In the genomic region with DNA sequence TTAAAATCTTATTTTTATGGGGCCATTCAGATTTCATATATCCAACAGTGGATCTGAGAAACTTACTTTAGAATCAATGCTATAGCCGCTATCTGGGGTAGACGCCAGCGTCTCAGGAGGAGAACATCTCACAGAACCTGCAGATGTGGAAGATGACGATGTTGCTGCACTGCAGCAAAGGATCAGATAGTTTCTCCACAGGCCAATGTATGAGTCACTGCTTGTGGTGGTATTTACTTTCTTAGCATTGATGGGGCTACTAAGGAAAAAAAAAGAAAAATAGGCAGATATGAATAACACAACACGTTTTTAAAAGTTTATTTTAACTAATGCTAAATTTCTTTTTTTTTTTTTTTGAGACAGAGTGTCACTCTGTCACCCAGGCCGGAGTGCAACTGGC, we compare ENCODE assay signal across 34 cellular contexts.
DNase-seq lines count a peak whose midpoint lies in the region; ATAC-seq and TF ChIP-seq lines count a peak whose summit lies in the region.
"Had no signal": no experiment of that assay in that cellular context is flagged by ENCODE, and none has a peak within 500 bp of the region (broad histone marks: within the 10 kb centered on the region; RNA-seq: fewer than 3 reads in every experiment).

No MANE protein-coding gene starts in this region.

- H3K79me1 ChIP-seq in mesenchymal stem cell (replicated peaks; ENCODE audit: low read length, poor library complexity, severe bottlenecking): peaks cover 7% of the 10 kb centered on the region

- 92% methylated on average over 5 of the region's 6 CpGs for WGBS in mesenchymal stem cell

- no peak overlapping the region for H3K14ac ChIP-seq in mesenchymal stem cell (ENCODE audit: low read length in 2 of 2)

- peaks cover 0 to 44% of the 10 kb centered on the region in 2 experiments for H3K36me3 ChIP-seq in mesenchymal stem cell (ENCODE audit: control insufficient read depth in 1 of 2, insufficient read depth in 2 of 2, low read depth in 1 of 2, low read length in 2 of 2)
- H3K36me3 ChIP-seq: uterus had no signal

- DNase-seq in AG20443 (ENCODE audit: low spot score) (peak; percentile 14), M059J (ENCODE audit: low read depth) (peak; percentile 32), chondrocyte (ENCODE audit: low spot score) (no peak), mesenchymal stem cell (peak; percentile 30), NCI-H1048 (lab: John Stamatoyannopoulos, UW) (no peak), coronary artery (ENCODE audit: low spot score) (no peak)
- no peak for DNase-seq in effector memory CD8-positive, alpha-beta T cell
- DNase-seq: activated CD4-positive, alpha-beta T cell treated with anti-CD3 and anti-CD28 coated beads for 36 hours; activated CD8-positive, alpha-beta memory T cell treated with anti-CD3 and anti-CD28 coated beads for 24 hours; activated naive CD4-positive, alpha-beta T cell treated with Interleukin-2 at 50 U/mL for 16 hours; activated T-cell treated with anti-CD3 and anti-CD28 coated beads, Interleukin-2, amount 50 U/mL, for 48 hours; AML-193; aorta; CD8-positive, alpha-beta T cell; DMS153; foreskin melanocyte; hippocampal formation; Kasumi-1; mucosa of descending colon; NCI-H1105 treated with DMSO at 0.1 percent for 48 hours; NCI-H2029 treated with DMSO at 0.1 percent for 48 hours; NCI-H345; nephron progenitor cell; OCI-M1; posterior cingulate gyrus; SHP77; stimulated activated CD4-positive, alpha-beta T cell treated with anti-CD3 and anti-CD28 coated beads, Interleukin-2, amount 100 ng/mL, for 24 hours; T-helper 1 cell; uterus had no signal

- H2BK12ac ChIP-seq in mesenchymal stem cell (ENCODE audit: low read length in 2 of 2): no peak overlapping the region

- peak overlapping the region; percentile 17 for H3K27ac Mint-ChIP-seq in chondrocyte (ENCODE audit: unreplicated experiment)
- no peak overlapping the region for H3K27ac Mint-ChIP-seq in effector memory CD8-positive, alpha-beta T cell
- H3K27ac Mint-ChIP-seq: activated CD4-positive, alpha-beta T cell treated with anti-CD3 and anti-CD28 coated beads for 36 hours; CD8-positive, alpha-beta T cell; nephron progenitor cell; stimulated activated memory B cell treated with anti-CD40 and anti-IgM and Interleukin-4, amounts not matched to agents 10 μg/mL and 1 μg/mL and 100 μg/mL, for 72 hours had no signal

- H3K9me3 Mint-ChIP-seq in chondrocyte (ENCODE audit: low read depth): no peaks in the 10 kb centered on the region
- no peaks in the 10 kb centered on the region for H3K9me3 Mint-ChIP-seq in effector memory CD8-positive, alpha-beta T cell
- H3K9me3 Mint-ChIP-seq: CD8-positive, alpha-beta T cell; nephron progenitor cell; stimulated activated memory B cell treated with anti-CD40 and anti-IgM and Interleukin-4, amounts not matched to agents 10 μg/mL and 1 μg/mL and 100 μg/mL, for 72 hours had no signal

- H3K18ac ChIP-seq in mesenchymal stem cell (ENCODE audit: low read depth in 1 of 2, low read length in 2 of 2): no peak overlapping the region

- no peaks in the 10 kb centered on the region for H3K4me1 ChIP-seq in mesenchymal stem cell (ENCODE audit: control insufficient read depth, insufficient read depth, low read depth, low read length)
- H3K4me1 ChIP-seq: suprapubic skin, uterus had no signal

- H2AFZ ChIP-seq in mesenchymal stem cell (ENCODE audit: low read depth, low read length): no peak overlapping the region

- H4K8ac ChIP-seq in mesenchymal stem cell (ENCODE audit: low read length): no peak overlapping the region

- H2BK15ac ChIP-seq in mesenchymal stem cell (ENCODE audit: low read depth, poor library complexity, severe bottlenecking): no peak overlapping the region

- H3K4me3 ChIP-seq in mesenchymal stem cell (ENCODE audit: insufficient read depth in 1 of 2, low read depth in 1 of 2, low read length in 2 of 2) (no peak overlapping the region), coronary artery (no peak overlapping the region)
- H3K4me3 ChIP-seq: GM12878, mucosa of descending colon, skin epidermis, suprapubic skin, uterus had no signal

- no peak overlapping the region for H4K91ac ChIP-seq in mesenchymal stem cell (ENCODE audit: low read length)

- no peaks in the 10 kb centered on the region for H3K4me1 Mint-ChIP-seq in chondrocyte (ENCODE audit: low read depth)
- no peaks in the 10 kb centered on the region for H3K4me1 Mint-ChIP-seq in effector memory CD8-positive, alpha-beta T cell (ENCODE audit: low read depth in 2 of 2)
- H3K4me1 Mint-ChIP-seq: nephron progenitor cell; stimulated activated memory B cell treated with anti-CD40 and anti-IgM and Interleukin-4, amounts not matched to agents 10 μg/mL and 1 μg/mL and 100 μg/mL, for 72 hours had no signal

- H3K27me3 Mint-ChIP-seq in chondrocyte (ENCODE audit: low read depth): no peaks in the 10 kb centered on the region
- no peaks in the 10 kb centered on the region for H3K27me3 Mint-ChIP-seq in effector memory CD8-positive, alpha-beta T cell
- H3K27me3 Mint-ChIP-seq: activated CD4-positive, alpha-beta T cell treated with anti-CD3 and anti-CD28 coated beads for 36 hours; stimulated activated memory B cell treated with anti-CD40 and anti-IgM and Interleukin-4, amounts not matched to agents 10 μg/mL and 1 μg/mL and 100 μg/mL, for 72 hours had no signal

- H2AK5ac ChIP-seq in mesenchymal stem cell (ENCODE audit: low read length, severe bottlenecking): no peak overlapping the region

- H3K4me3 Mint-ChIP-seq in chondrocyte (ENCODE audit: unreplicated experiment): no peak overlapping the region
- H3K4me3 Mint-ChIP-seq in effector memory CD8-positive, alpha-beta T cell: no peak overlapping the region
- H3K4me3 Mint-ChIP-seq: activated CD4-positive, alpha-beta T cell treated with anti-CD3 and anti-CD28 coated beads for 36 hours; CD8-positive, alpha-beta T cell; nephron progenitor cell; stimulated activated memory B cell treated with anti-CD40 and anti-IgM and Interleukin-4, amounts not matched to agents 10 μg/mL and 1 μg/mL and 100 μg/mL, for 72 hours had no signal

- H2BK120ac ChIP-seq in mesenchymal stem cell (ENCODE audit: low read depth, low read length): no peak overlapping the region

- TF ChIP-seq CTCF in chondrocyte (IDR thresholded peaks at IDR 0.05) (no peak), coronary artery (IDR thresholded peaks at IDR 0.05) (no peak)

- no peak overlapping the region for H3K9ac ChIP-seq in mesenchymal stem cell (ENCODE audit: low read length)

- peaks cover 5% of the 10 kb centered on the region for H3K36me3 Mint-ChIP-seq in chondrocyte (ENCODE audit: low read depth)
- peaks cover 54% of the 10 kb centered on the region for H3K36me3 Mint-ChIP-seq in effector memory CD8-positive, alpha-beta T cell (ENCODE audit: insufficient read depth)

- H2BK5ac ChIP-seq in mesenchymal stem cell (ENCODE audit: low read depth, low read length, poor library complexity, severe bottlenecking): no peak overlapping the region

- H3K27ac ChIP-seq in mesenchymal stem cell (ENCODE audit: low read length, poor library complexity, severe bottlenecking) (no peak overlapping the region), coronary artery (no peak overlapping the region)
- H3K27ac ChIP-seq: skin epidermis, suprapubic skin, uterus had no signal

- H3K27me3 ChIP-seq in mesenchymal stem cell (ENCODE audit: control insufficient read depth in 1 of 2, insufficient read depth in 1 of 2, low read length in 2 of 2): no peaks in the 10 kb centered on the region
- H3K27me3 ChIP-seq: suprapubic skin, uterus had no signal

- H3K4me2 ChIP-seq in mesenchymal stem cell (ENCODE audit: low read length, poor library complexity, severe bottlenecking): no peak overlapping the region

- H3K4ac ChIP-seq in mesenchymal stem cell (ENCODE audit: low read depth in 1 of 2, low read length in 2 of 2): no peak overlapping the region

- ATAC-seq in HG03442 (IDR thresholded peaks at IDR 0.05; ENCODE audit: unreplicated experiment): no peak
- no peak for ATAC-seq in effector memory CD8-positive, alpha-beta T cell (replicated peaks)
- ATAC-seq: activated CD4-positive, alpha-beta T cell treated with anti-CD3 and anti-CD28 coated beads for 36 hours; CD8-positive, alpha-beta T cell; GM12878; mucosa of descending colon; stimulated activated memory B cell treated with anti-CD40 and anti-IgM and Interleukin-4, amounts not matched to agents 10 μg/mL and 1 μg/mL and 100 μg/mL, for 72 hours had no signal

- no peaks in the 10 kb centered on the region for H3K9me3 ChIP-seq in mesenchymal stem cell (ENCODE audit: control insufficient read depth, low read length)
- H3K9me3 ChIP-seq: mucosa of descending colon, suprapubic skin, uterus had no signal

- no peak overlapping the region for H3K23ac ChIP-seq in mesenchymal stem cell (ENCODE audit: low read length in 2 of 2)

Comparison
In these comparisons a context has a peak if more than half of its experiments do, and no peak if none do; other contexts are left out.
1. DNase-seq: peak in AG20443 (single experiment), M059J (single experiment) and mesenchymal stem cell (single experiment); none in chondrocyte (single experiment), NCI-H1048 (single experiment), effector memory CD8-positive, alpha-beta T cell (0 of 3) and coronary artery (single experiment).